ENCODE assay signal across 18 cellular contexts in the genomic region with DNA sequence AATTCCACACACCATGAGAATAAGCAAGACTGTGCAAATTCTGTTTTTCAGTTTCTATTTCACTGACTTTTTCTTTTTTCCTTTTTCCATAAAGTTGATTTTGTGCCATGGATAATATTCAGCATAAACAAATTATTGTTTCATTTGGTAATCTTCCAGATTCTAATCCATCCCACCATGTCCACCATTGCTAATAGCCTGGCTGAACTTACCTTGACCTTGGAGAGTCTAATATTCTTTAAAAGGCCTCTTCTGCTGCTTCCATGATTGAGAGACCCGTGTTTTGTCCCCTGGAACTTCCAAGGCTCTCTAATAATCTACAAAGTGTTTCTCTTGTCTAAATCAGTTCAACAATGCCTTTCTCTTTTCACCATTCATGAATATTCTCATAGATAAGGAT.
DNase-seq lines count a peak whose midpoint lies in the region; ATAC-seq and TF ChIP-seq lines count a peak whose summit lies in the region.
"Had no signal": no experiment of that assay in that cellular context is flagged by ENCODE, and none has a peak within 500 bp of the region (broad histone marks: within the 10 kb centered on the region; RNA-seq: fewer than 3 reads in every experiment).

No MANE protein-coding gene starts in this region.

- peak overlapping the region; percentile 11 for H3K27ac ChIP-seq in ACC112 (ENCODE audit: low read depth, low read length)
- H3K27ac ChIP-seq: left ventricle myocardium inferior had no signal

- no peaks in the 10 kb centered on the region for H3K36me3 ChIP-seq in ACC112 (ENCODE audit: insufficient read depth, low read length)
- H3K36me3 ChIP-seq in adipocyte (ENCODE audit: control insufficient read depth, insufficient read depth, low read length, severe bottlenecking): no peaks in the 10 kb centered on the region
- H3K36me3 ChIP-seq: esophagus squamous epithelium, heart right ventricle, left ventricle myocardium inferior had no signal

- intact Hi-C loops in sciatic nerve (cut with DNase I): no loop called here
- intact Hi-C loops in activated CD8-positive, alpha-beta T cell treated with anti-CD3 and anti-CD28 coated beads for 36 hours (cut with micrococcal nuclease): no loop called here

- H3K27me3 ChIP-seq in ACC112 (ENCODE audit: insufficient read depth, low read length) (no peaks in the 10 kb centered on the region), adipocyte (replicated peaks; ENCODE audit: control insufficient read depth, insufficient read depth, low read length) (no peaks in the 10 kb centered on the region)
- H3K27me3 ChIP-seq: esophagus squamous epithelium had no signal

- DNase-seq in adipocyte (ENCODE audit: low read depth): peak; percentile 44
- DNase-seq in fibroblast of the aortic adventitia (ENCODE audit: low read depth): peak; percentile 60
- DNase-seq in sciatic nerve (ENCODE audit: low spot score): no peak
- DNase-seq in 8988T: no peak
- DNase-seq in activated CD8-positive, alpha-beta T cell treated with anti-CD3 and anti-CD28 coated beads for 36 hours: no peak
- no peak for DNase-seq in stimulated activated CD4-positive, alpha-beta T cell treated with anti-CD3 and anti-CD28 coated beads, Interleukin-4, amount 100 ng/mL, for 1 hour
- no peak for DNase-seq in stimulated activated CD8-positive, alpha-beta memory T cell treated with anti-CD3 and anti-CD28 coated beads, Interleukin-4, amount 100 ng/mL, for 48 hours
- DNase-seq: activated CD4-positive, alpha-beta T cell treated with anti-CD3 and anti-CD28 coated beads, Interleukin-2, amount 50 U/mL, for 48 hours; activated gamma-delta T cell treated with Interleukin-2 at 50 U/mL for 16 hours; cerebellar nuclear complex; effector CD8-positive, alpha-beta T cell; esophagus squamous epithelium; left ventricle myocardium inferior; NCI-H446 treated with DMSO at 0.1 percent for 48 hours; stimulated activated naive B cell treated with anti-CD40 and anti-IgM and Interleukin-4, amounts not matched to agents 10 μg/mL and 1 μg/mL and 100 μg/mL, for 72 hours had no signal

- POLR2A ChIA-PET in activated CD8-positive, alpha-beta T cell treated with anti-CD3 and anti-CD28 coated beads for 36 hours (lab: Charles Lee): no interaction called here

- H3K27me3 Mint-ChIP-seq in activated CD8-positive, alpha-beta T cell treated with anti-CD3 and anti-CD28 coated beads for 36 hours: peaks cover 29% of the 10 kb centered on the region

- H3K4me3 ChIP-seq in ACC112 (ENCODE audit: low read depth, low read length): no peak overlapping the region
- H3K4me3 ChIP-seq in adipocyte (ENCODE audit: low read length): no peak overlapping the region
- no peak overlapping the region for H3K4me3 ChIP-seq in fibroblast of the aortic adventitia (ENCODE audit: low read depth, low read length)
- H3K4me3 ChIP-seq: esophagus squamous epithelium, heart right ventricle, left ventricle myocardium inferior had no signal

- no peaks in the 10 kb centered on the region for H3K9me3 Mint-ChIP-seq in activated CD8-positive, alpha-beta T cell treated with anti-CD3 and anti-CD28 coated beads for 36 hours
- H3K9me3 Mint-ChIP-seq: type B pancreatic cell had no signal

- no peak for TF ChIP-seq CTCF in fibroblast of the aortic adventitia (IDR thresholded peaks at IDR 0.05; ENCODE audit: insufficient read depth, low read length)
- no peak for TF ChIP-seq CTCF in activated CD8-positive, alpha-beta T cell treated with anti-CD3 and anti-CD28 coated beads for 36 hours (IDR thresholded peaks at IDR 0.05)

- no peaks in the 10 kb centered on the region for H3K36me3 Mint-ChIP-seq in activated CD8-positive, alpha-beta T cell treated with anti-CD3 and anti-CD28 coated beads for 36 hours (ENCODE audit: low read depth)
- H3K36me3 Mint-ChIP-seq: stimulated activated naive B cell treated with anti-CD40 and anti-IgM and Interleukin-4, amounts not matched to agents 10 μg/mL and 1 μg/mL and 100 μg/mL, for 72 hours; type B pancreatic cell had no signal

- H3K4me1 Mint-ChIP-seq in activated CD8-positive, alpha-beta T cell treated with anti-CD3 and anti-CD28 coated beads for 36 hours (ENCODE audit: low read depth): no peaks in the 10 kb centered on the region
- H3K4me1 Mint-ChIP-seq: stimulated activated naive B cell treated with anti-CD40 and anti-IgM and Interleukin-4, amounts not matched to agents 10 μg/mL and 1 μg/mL and 100 μg/mL, for 72 hours had no signal

- no peak overlapping the region for H3K27ac Mint-ChIP-seq in activated CD8-positive, alpha-beta T cell treated with anti-CD3 and anti-CD28 coated beads for 36 hours
- H3K27ac Mint-ChIP-seq: stimulated activated naive B cell treated with anti-CD40 and anti-IgM and Interleukin-4, amounts not matched to agents 10 μg/mL and 1 μg/mL and 100 μg/mL, for 72 hours; type B pancreatic cell had no signal

- ATAC-seq in sciatic nerve: peak; percentile 79
- ATAC-seq in activated CD8-positive, alpha-beta T cell treated with anti-CD3 and anti-CD28 coated beads for 36 hours: no peak
- ATAC-seq: stimulated activated naive B cell treated with anti-CD40 and anti-IgM and Interleukin-4, amounts not matched to agents 10 μg/mL and 1 μg/mL and 100 μg/mL, for 72 hours had no signal

- no peak overlapping the region for H3K9ac ChIP-seq in adipocyte (ENCODE audit: low read length)

- H2AFZ ChIP-seq in ACC112 (ENCODE audit: low read length, unreplicated experiment): no peak overlapping the region

- no peaks in the 10 kb centered on the region for H3K79me2 ChIP-seq in ACC112 (ENCODE audit: control insufficient read depth, insufficient read depth, low read length, unreplicated experiment)

- H3K4me1 ChIP-seq in ACC112 (ENCODE audit: control insufficient read depth, insufficient read depth, low read length, unreplicated experiment) (peaks cover 11% of the 10 kb centered on the region), adipocyte (ENCODE audit: control insufficient read depth, insufficient read depth, low read length) (peaks cover 43% of the 10 kb centered on the region)
- H3K4me1 ChIP-seq: left ventricle myocardium inferior had no signal

- no peak overlapping the region for H3K4me3 Mint-ChIP-seq in activated CD8-positive, alpha-beta T cell treated with anti-CD3 and anti-CD28 coated beads for 36 hours
- H3K4me3 Mint-ChIP-seq: stimulated activated naive B cell treated with anti-CD40 and anti-IgM and Interleukin-4, amounts not matched to agents 10 μg/mL and 1 μg/mL and 100 μg/mL, for 72 hours; type B pancreatic cell had no signal

- peaks cover 6% of the 10 kb centered on the region for H3K9me3 ChIP-seq in adipocyte (ENCODE audit: control insufficient read depth, low read length)
- H3K9me3 ChIP-seq: esophagus squamous epithelium, heart right ventricle had no signal

- CTCF ChIA-PET in activated CD8-positive, alpha-beta T cell treated with anti-CD3 and anti-CD28 coated beads for 36 hours (lab: Charles Lee): interaction anchor here (1.1 kb wide), 1 partner anchor 10 kb away, joined by 6 read pairs; no protein-coding TSS in a partner anchor

Comparison
In these comparisons a context has a peak if more than half of its experiments do, and no peak if none do; other contexts are left out.
1. DNase-seq: peak in adipocyte (single experiment) and fibroblast of the aortic adventitia (single experiment); none in sciatic nerve (single experiment), 8988T (single experiment), activated CD8-positive, alpha-beta T cell treated with anti-CD3 and anti-CD28 coated beads for 36 hours (single experiment), stimulated activated CD4-positive, alpha-beta T cell treated with anti-CD3 and anti-CD28 coated beads, Interleukin-4, amount 100 ng/mL, for 1 hour (single experiment) and stimulated activated CD8-positive, alpha-beta memory T cell treated with anti-CD3 and anti-CD28 coated beads, Interleukin-4, amount 100 ng/mL, for 48 hours (single experiment).